ENCODE assay signal across 8 cellular contexts in the genomic region with DNA sequence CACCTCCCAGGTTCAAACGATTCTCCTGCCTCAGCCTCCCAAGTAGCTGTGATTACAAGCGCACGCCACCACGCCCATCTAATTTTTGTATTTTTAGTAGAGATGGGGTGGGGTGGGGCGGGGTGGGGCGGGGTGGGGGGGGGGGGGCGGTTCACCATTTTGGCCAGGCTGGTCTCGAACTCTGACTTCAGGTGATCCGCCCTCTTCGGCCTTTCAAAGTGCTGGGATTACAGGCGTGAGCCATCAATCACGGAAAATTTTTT. TPM values are rescaled to one million over a fixed set of nuclear protein-coding genes. Genes with fewer than 3 reads are reported as not detected.
DNase-seq lines count a peak whose midpoint lies in the region; ATAC-seq, FAIRE-seq and TF ChIP-seq lines count a peak whose summit lies in the region.

No MANE protein-coding gene starts in this region.

- no peak overlapping the region for H2BK15ac ChIP-seq in IMR-90 (ENCODE audit: low read depth, low read length)

- peak in 1 of 2 experiments; percentile 35; a peak in 2 of 6 replicates for ATAC-seq in A549
- ATAC-seq in IMR-90 (ENCODE audit: low read depth): peak; percentile 50
- no peak for ATAC-seq in GM21390 (IDR thresholded peaks at IDR 0.05; ENCODE audit: unreplicated experiment)

- H2AFZ ChIP-seq in IMR-90 (replicated peaks; ENCODE audit: low read length, poor library complexity): no peak overlapping the region

- WGBS in A549 (ENCODE audit: missing lambda C conversion rate): 2% methylated on average over 8 of the region's 12 CpGs
- no CpG with 5 or more reads among the region's 12 CpGs for WGBS in IMR-90 (ENCODE audit: extremely low coverage in 2 of 2, insufficient read length in 1 of 2), 2 experiments

- no peak overlapping the region for H4K5ac ChIP-seq in IMR-90 (ENCODE audit: low read depth, low read length)

- 0 out of 2 replicates have a peak, but pooled peaks cover 7% of the 10 kb centered on the region for H3K9me1 ChIP-seq in IMR-90 (ENCODE audit: insufficient read depth, low read length)

- H3K9me3 ChIP-seq in A549: no peaks in the 10 kb centered on the region
- no peaks in the 10 kb centered on the region for H3K9me3 ChIP-seq in IMR-90 (ENCODE audit: control insufficient read depth, insufficient read depth, low read length)
- H3K9me3 ChIP-seq in mucosa of rectum (ENCODE audit: control insufficient read depth in 2 of 2, low read length in 2 of 2): no peaks in the 10 kb centered on the region

- no peak overlapping the region for H3K23ac ChIP-seq in IMR-90 (ENCODE audit: low read depth, low read length)

- H3K36me3 ChIP-seq in IMR-90 (ENCODE audit: control insufficient read depth, insufficient read depth, low read length) (peaks cover 13% of the 10 kb centered on the region; the same call in 1 of the 2 replicates), mucosa of rectum (ENCODE audit: control insufficient read depth in 2 of 2, insufficient read depth in 2 of 2, low read length in 2 of 2) (peaks cover 20 to 23% of the 10 kb centered on the region in 2 donors)

- H2AK5ac ChIP-seq in IMR-90 (ENCODE audit: low read depth, low read length): no peak overlapping the region

- H2BK5ac ChIP-seq in IMR-90 (ENCODE audit: low read depth, low read length, poor library complexity, severe bottlenecking): peak overlapping the region; percentile 40

- in situ Hi-C loops in IMR-90 (cut with MboI; ENCODE audit: low sequenced_read_pairs): no loop called here

- TF ChIP-seq POLR2A in A549 (IDR thresholded peaks at IDR 0.05; ENCODE audit: low read length): no peak
- no peak for TF ChIP-seq POLR2A in IMR-90 (IDR thresholded peaks at IDR 0.05; ENCODE audit: low read depth, low read length)

- no peak overlapping the region for H2AK9ac ChIP-seq in IMR-90 (replicated peaks; ENCODE audit: low read depth, low read length, poor library complexity)

- H3K4me2 ChIP-seq in A549 (peak overlapping the region; percentile 64), IMR-90 (ENCODE audit: low read depth, low read length) (peak overlapping the region; percentile 76; the same call in 1 of the 2 replicates)

- H3K27ac ChIP-seq in A549: peak overlapping the region; percentile 69 to 94; a peak in 5 of 6 replicates
- H3K27ac ChIP-seq in IMR-90 (ENCODE audit: insufficient read depth, low read length): no peak overlapping the region
- peak overlapping the region; percentile 91 for H3K27ac ChIP-seq in mucosa of rectum (ENCODE audit: low read depth in 2 of 2, low read length in 2 of 2)

- TF ChIP-seq RAD21 in A549 (conservative IDR thresholded peaks at IDR 0.05 in 1 of 2, IDR thresholded peaks at IDR 0.05 in 1 of 2) (no peak), IMR-90 (IDR thresholded peaks at IDR 0.05; ENCODE audit: low read length) (no peak)

- TF ChIP-seq CTCF in A549 (IDR thresholded peaks at IDR 0.05) (no peak), IMR-90 (conservative IDR thresholded peaks at IDR 0.05; ENCODE audit: low read depth, low read length) (no peak), choroid plexus epithelial cell (conservative IDR thresholded peaks at IDR 0.05; ENCODE audit: low read depth, low read length) (no peak)

- dilution Hi-C loops in IMR-90 (cut with HindIII; ENCODE audit: low sequenced_read_pairs, unreplicated experiment): no loop called here

- no peak overlapping the region for H3K14ac ChIP-seq in IMR-90 (replicated peaks; ENCODE audit: low read depth, low read length)

- no peak overlapping the region for H4K91ac ChIP-seq in IMR-90 (ENCODE audit: insufficient read depth, low read depth, low read length)

- H3K79me1 ChIP-seq in IMR-90 (ENCODE audit: low read depth in 1 of 2, low read length in 2 of 2): peaks cover 26 to 40% of the 10 kb centered on the region in 2 experiments

- no peak overlapping the region for H3K18ac ChIP-seq in IMR-90 (ENCODE audit: low read depth, low read length)

- no peak overlapping the region for H2BK120ac ChIP-seq in IMR-90 (ENCODE audit: low read depth, low read length)

- FAIRE-seq in A549 (lab: Jason Lieb, UNC): no peak

- TF ChIP-seq EP300 in A549 (IDR thresholded peaks at IDR 0.05): no peak

- intact Hi-C loops in IMR-90 (cut with micrococcal nuclease): no loop called here

- H4K20me1 ChIP-seq in IMR-90 (ENCODE audit: insufficient read depth, low read length): peaks cover 9% of the 10 kb centered on the region; the same call in 1 of the 2 replicates

- H3K9ac ChIP-seq in IMR-90 (ENCODE audit: low read depth, low read length) (no peak overlapping the region), mucosa of rectum (ENCODE audit: low read depth in 1 of 2, low read length in 2 of 2) (peak overlapping the region; percentile 47 to 94)

- H3K27me3 ChIP-seq in IMR-90 (ENCODE audit: control insufficient read depth, insufficient read depth, low read length) (no peaks in the 10 kb centered on the region), mucosa of rectum (ENCODE audit: control insufficient read depth in 2 of 2, insufficient read depth in 2 of 2, low read length in 2 of 2) (no peaks in the 10 kb centered on the region)

- no peak overlapping the region for H4K8ac ChIP-seq in IMR-90 (ENCODE audit: low read depth in 2 of 2, low read length in 2 of 2)

- H3K4me3 ChIP-seq in A549 (peak overlapping the region; percentile 79), IMR-90 (ENCODE audit: insufficient read depth, low read depth, low read length) (peak overlapping the region; percentile 95), choroid plexus epithelial cell (ENCODE audit: low read depth, low read length) (peak overlapping the region; percentile 84), mucosa of rectum (ENCODE audit: low read length in 2 of 2) (peak overlapping the region; percentile 86 to 95)

- H2BK20ac ChIP-seq in IMR-90 (ENCODE audit: low read depth, low read length): no peak overlapping the region

- H3K4me1 ChIP-seq in A549 (peaks cover 20% of the 10 kb centered on the region; the same call in 2 of the 3 replicates), IMR-90 (ENCODE audit: control insufficient read depth, insufficient read depth, low read length) (peaks cover 6% of the 10 kb centered on the region), mucosa of rectum (ENCODE audit: control insufficient read depth in 2 of 2, insufficient read depth in 2 of 2, low read length in 2 of 2) (peaks cover 12 to 14% of the 10 kb centered on the region in 2 donors)

- H3K56ac ChIP-seq in IMR-90 (ENCODE audit: extremely low read depth, insufficient read depth, low read length): no peak overlapping the region

- CTCF ChIA-PET in A549 (lab: Yijun Ruan, JAX) (interaction anchor here (1.1 to 16.2 kb wide), 4 partner anchors 9 to 67 kb away, joined by 3 to 222 read pairs (median 3); a partner anchor contains a TSS), IMR-90 (lab: Yijun Ruan, JAX) (no interaction called here)

- DNase-seq in A549 (ENCODE audit: low read depth in 1 of 2, low spot score in 1 of 2): no peak
- DNase-seq in IMR-90: no peak
- DNase-seq in choroid plexus epithelial cell (ENCODE audit: low read depth): no peak
- DNase-seq in NCI-H524 (lab: John Stamatoyannopoulos, UW): no peak
- DNase-seq in islet precursor cell: no peak
- DNase-seq in GF-D8 (lab: John Stamatoyannopoulos, UW): no peak

- H3K4ac ChIP-seq in IMR-90 (ENCODE audit: low read depth, low read length): no peak overlapping the region

- POLR2A ChIA-PET in A549 (lab: Yijun Ruan, JAX) (interaction anchor here (1.5 to 2.3 kb wide), 3 partner anchors 11 to 143 kb away, joined by 3 to 9 read pairs (median 7); a partner anchor contains a TSS), IMR-90 (lab: Charles Lee; ENCODE audit: unreplicated experiment) (interaction anchor here (0.5 kb wide), 1 partner anchor 25 kb away, joined by 20 read pairs; no protein-coding TSS in a partner anchor)

- no TSS peak for BruUV-seq in IMR-90 (replicated peaks; lab: Mats Ljungman, UMichigan)

TF ChIP-seq in A549, 52 proteins besides CTCF, POLR2A, EP300 and RAD21 (continues in another document):
- TF ChIP-seq FOXS1 (CRISPR knock-in tag; IDR thresholded peaks at IDR 0.05) (no peak), JUNB (IDR thresholded peaks at IDR 0.05) (no peak), ZSCAN20 (CRISPR knock-in tag; IDR thresholded peaks at IDR 0.05) (no peak)

TF ChIP-seq in IMR-90, 13 proteins besides CTCF, POLR2A, EP300 and RAD21:
- no peak for TF ChIP-seq MAFK (IDR thresholded peaks at IDR 0.05; ENCODE audit: low read depth, low read length)
- TF ChIP-seq, protein P1, sequence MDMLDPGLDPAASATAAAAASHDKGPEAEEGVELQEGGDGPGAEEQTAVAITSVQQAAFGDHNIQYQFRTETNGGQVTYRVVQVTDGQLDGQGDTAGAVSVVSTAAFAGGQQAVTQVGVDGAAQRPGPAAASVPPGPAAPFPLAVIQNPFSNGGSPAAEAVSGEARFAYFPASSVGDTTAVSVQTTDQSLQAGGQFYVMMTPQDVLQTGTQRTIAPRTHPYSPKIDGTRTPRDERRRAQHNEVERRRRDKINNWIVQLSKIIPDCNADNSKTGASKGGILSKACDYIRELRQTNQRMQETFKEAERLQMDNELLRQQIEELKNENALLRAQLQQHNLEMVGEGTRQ (IDR thresholded peaks at IDR 0.05; ENCODE audit: low read depth, low read length): no peak

RNA-seq across cellular contexts. Expression of a gene that starts 0.5 kb away (rescaled TPM):
- polyA plus RNA-seq in A549 (2011; rRNA removed): 10.1 and 16.3 TPM in 2 replicates
- polyA plus RNA-seq in A549 (2012; cell fraction: cytosol; rRNA removed): 25.3 and 40.1 TPM in 2 replicates
- polyA plus RNA-seq in A549 (2012; cell fraction: nucleus; rRNA removed): 59.4 and 64.0 TPM in 2 replicates
- 52.8 to 65.9 TPM (median 53.5 TPM) in 3 replicates for polyA plus RNA-seq in A549 (2017; fragmentation: RNase III; extraction: RNeasy Plus Mini Kit Qiagen cat#74134 plus additional on column Dnase treatment)
- polyA minus RNA-seq in A549 (2011; rRNA and poly(A)+ RNA removed): 19.5 and 23.4 TPM in 2 replicates
- total RNA-seq in IMR-90 (2012; rRNA removed): 12.2 and 12.4 TPM in 2 replicates
- 33.0 and 37.3 TPM in 2 replicates for polyA plus RNA-seq in IMR-90 (2012; rRNA removed)
- polyA plus RNA-seq in IMR-90 (2012; cell fraction: cytosol; rRNA removed): 27.1 and 46.5 TPM in 2 replicates
- 36.9 and 57.3 TPM in 2 replicates for polyA plus RNA-seq in IMR-90 (2012; cell fraction: nucleus; rRNA removed; ENCODE audit: low replicate concordance)

RNA-seq across cellular contexts. Expression of a gene that starts 54.0 kb away (rescaled TPM):
- polyA plus RNA-seq in A549 (2011; rRNA removed): 62.1 and 63.3 TPM in 2 replicates
- polyA plus RNA-seq in A549 (2012; cell fraction: cytosol; rRNA removed): 191 and 198 TPM in 2 replicates
- polyA plus RNA-seq in A549 (2012; cell fraction: nucleus; rRNA removed): 105 and 146 TPM in 2 replicates
- 101 to 107 TPM (median 104 TPM) in 3 replicates for polyA plus RNA-seq in A549 (2017; fragmentation: RNase III; extraction: RNeasy Plus Mini Kit Qiagen cat#74134 plus additional on column Dnase treatment)
- 26.6 and 34.4 TPM in 2 replicates for polyA minus RNA-seq in A549 (2011; rRNA and poly(A)+ RNA removed)
- total RNA-seq in IMR-90 (2012; rRNA removed): 160 and 203 TPM in 2 replicates
- polyA plus RNA-seq in IMR-90 (2012; rRNA removed): 310 and 381 TPM in 2 replicates
- polyA plus RNA-seq in IMR-90 (2012; cell fraction: cytosol; rRNA removed): 436 and 568 TPM in 2 replicates
- 93.6 and 181 TPM in 2 replicates for polyA plus RNA-seq in IMR-90 (2012; cell fraction: nucleus; rRNA removed; ENCODE audit: low replicate concordance)
